12 cellular contexts compared by ENCODE assay signal in genomic region chrX:47247206-47247998, GRCh38. TPM values are rescaled to one million over a fixed set of nuclear protein-coding genes. Genes with fewer than 3 reads are reported as not detected.
DNase-seq lines count a peak whose midpoint lies in the region; ATAC-seq, FAIRE-seq and TF ChIP-seq lines count a peak whose summit lies in the region.
"Had no signal": no experiment of that assay in that cellular context is flagged by ENCODE, and none has a peak within 500 bp of the region (broad histone marks: within the 10 kb centered on the region; RNA-seq: fewer than 3 reads in every experiment).

No MANE protein-coding gene starts in this region.

- SMC1A ChIA-PET in GM12878 (lab: Charles Lee; ENCODE audit: uncharacterized antibody, unreplicated experiment): no interaction called here

- peaks cover 10% of the 10 kb centered on the region for H3K4me1 Mint-ChIP-seq in activated CD4-positive, alpha-beta T cell treated with anti-CD3 and anti-CD28 coated beads, Interleukin-2, amount 10 ng/mL, durations not matched to agents 24 days and 14 days
- no peaks in the 10 kb centered on the region for H3K4me1 Mint-ChIP-seq in IgD-negative memory B cell

- intact Hi-C loops in activated CD4-positive, alpha-beta T cell treated with anti-CD3 and anti-CD28 coated beads, Interleukin-2, amount 10 ng/mL, durations not matched to agents 24 days and 14 days (cut with micrococcal nuclease): no loop called here
- intact Hi-C loops in GM12878 (cut with micrococcal nuclease; ENCODE audit: unreplicated experiment): no loop called here

- WGBS in GM12878 (ENCODE audit: insufficient coverage, insufficient replicate concordance, low lambda C conversion rate, missing lambda C conversion rate): 67% methylated on average over 20 of the region's 23 CpGs

- no peaks in the 10 kb centered on the region for H3K4me1 ChIP-seq in GM12878 (ENCODE audit: control insufficient read depth, insufficient read depth, low read length)
- peaks cover 4% of the 10 kb centered on the region for H3K4me1 ChIP-seq in osteoblast (ENCODE audit: insufficient read depth, low read length)
- H3K4me1 ChIP-seq in MM.1S (ENCODE audit: low read length): no peaks in the 10 kb centered on the region

- peak overlapping the region; percentile 37 for H3K27ac Mint-ChIP-seq in activated CD4-positive, alpha-beta T cell treated with anti-CD3 and anti-CD28 coated beads, Interleukin-2, amount 10 ng/mL, durations not matched to agents 24 days and 14 days
- H3K27ac Mint-ChIP-seq in IgD-negative memory B cell: peak overlapping the region in 2 of 3 donors; percentile 21 to 35
- H3K27ac Mint-ChIP-seq: HFFc6 had no signal

- H3K9me3 ChIP-seq in GM12878 (replicated peaks; ENCODE audit: control insufficient read depth, insufficient read depth, low read length): no peaks in the 10 kb centered on the region
- no peaks in the 10 kb centered on the region for H3K9me3 ChIP-seq in osteoblast (ENCODE audit: low read depth, low read length)
- H3K9me3 ChIP-seq in MM.1S (replicated peaks; ENCODE audit: insufficient read depth, low read length): no peaks in the 10 kb centered on the region

- no peak; the same call in none of the 3 replicates for ATAC-seq in GM12878

- H2AFZ ChIP-seq in GM12878 (ENCODE audit: control insufficient read depth, low read depth, low read length) (no peak overlapping the region), osteoblast (ENCODE audit: low read length) (no peak overlapping the region), MM.1S (ENCODE audit: low read length) (no peak overlapping the region)

- BruUV-seq in GM12878 (replicated peaks; lab: Mats Ljungman, UMichigan): no TSS peak

- no peaks in the 10 kb centered on the region for H3F3A ChIP-seq in MM.1S (ENCODE audit: insufficient read depth, low read length)

- RAD21 ChIA-PET in GM12878 (lab: Charles Lee; ENCODE audit: unreplicated experiment): no interaction called here

- H3K36me3 ChIP-seq in GM12878 (ENCODE audit: control insufficient read depth in 2 of 2, insufficient read depth in 2 of 2, low read length in 1 of 2) (peaks cover 0 to 1% of the 10 kb centered on the region in 2 experiments; a peak in 2 of 4 replicates), osteoblast (ENCODE audit: insufficient read depth, low read length) (peaks cover 23% of the 10 kb centered on the region), MM.1S (replicated peaks; ENCODE audit: insufficient read depth, low read length) (no peaks in the 10 kb centered on the region)

- H3K27ac ChIP-seq in GM12878 (ENCODE audit: control insufficient read depth, insufficient read depth) (no peak overlapping the region), osteoblast (ENCODE audit: low read depth, low read length) (peak overlapping the region; percentile 18), MM.1S (ENCODE audit: low read length) (no peak overlapping the region)
- H3K27ac ChIP-seq: KMS-11 had no signal

- TF ChIP-seq POLR2A in GM12878 (IDR thresholded peaks at IDR 0.05; ENCODE audit: low read depth, low read length): no peak

- H3K4me2 ChIP-seq in GM12878 (ENCODE audit: control insufficient read depth, insufficient read depth) (no peak overlapping the region), osteoblast (ENCODE audit: insufficient read depth, low read length) (no peak overlapping the region), MM.1S (ENCODE audit: low read depth, low read length) (no peak overlapping the region)
- H3K4me2 ChIP-seq: KMS-11 had no signal

- peaks cover 11% of the 10 kb centered on the region for H3K36me3 Mint-ChIP-seq in activated CD4-positive, alpha-beta T cell treated with anti-CD3 and anti-CD28 coated beads, Interleukin-2, amount 10 ng/mL, durations not matched to agents 24 days and 14 days (ENCODE audit: low read depth)
- peaks cover 9% of the 10 kb centered on the region for H3K36me3 Mint-ChIP-seq in IgD-negative memory B cell

- DNase-seq in activated CD4-positive, alpha-beta T cell treated with anti-CD3 and anti-CD28 coated beads, Interleukin-2, amount 10 ng/mL, durations not matched to agents 24 days and 14 days: no peak
- DNase-seq in activated CD4-positive, alpha-beta T cell treated with anti-CD3 and anti-CD28 coated beads, Interleukin-2, amount 50 U/mL, for 4 hours: no peak
- DNase-seq in GM12878 (ENCODE audit: low read depth, low spot score) (no peak), osteoblast (ENCODE audit: insufficient read length, low spot score, missing footprints) (peak; percentile 87), GF-D8 (lab: John Stamatoyannopoulos, UW) (no peak), foreskin melanocyte (no peak), MM.1S (no peak)
- DNase-seq: ACHN, DMS53, HFFc6 had no signal

- no peaks in the 10 kb centered on the region for H3K27me3 Mint-ChIP-seq in activated CD4-positive, alpha-beta T cell treated with anti-CD3 and anti-CD28 coated beads, Interleukin-2, amount 10 ng/mL, durations not matched to agents 24 days and 14 days
- H3K27me3 Mint-ChIP-seq in IgD-negative memory B cell: no peaks in the 10 kb centered on the region

- no peak overlapping the region for H3K4me3 Mint-ChIP-seq in activated CD4-positive, alpha-beta T cell treated with anti-CD3 and anti-CD28 coated beads, Interleukin-2, amount 10 ng/mL, durations not matched to agents 24 days and 14 days
- no peak overlapping the region for H3K4me3 Mint-ChIP-seq in IgD-negative memory B cell
- H3K4me3 Mint-ChIP-seq: HFFc6 had no signal

- no peak overlapping the region for H3K4me3 ChIP-seq in GM12878
- no peak overlapping the region for H3K4me3 ChIP-seq in osteoblast (ENCODE audit: insufficient read depth, low read length)
- H3K4me3 ChIP-seq in MM.1S (ENCODE audit: low read length): no peak overlapping the region

- no peaks in the 10 kb centered on the region for H3K9me2 ChIP-seq in MM.1S (replicated peaks; ENCODE audit: insufficient read depth, low read length)

- no peak for TF ChIP-seq RAD21 in GM12878 (IDR thresholded peaks at IDR 0.05; ENCODE audit: insufficient read depth, low read depth, low read length)

- no peak for TF ChIP-seq CTCF in GM12878 (IDR thresholded peaks at IDR 0.05 in 2 of 3, conservative IDR thresholded peaks at IDR 0.05 in 1 of 3; ENCODE audit: control insufficient read depth in 2 of 3, extremely low read depth in 1 of 3, insufficient read depth in 1 of 3, low read depth in 3 of 3, low read length in 3 of 3)
- no peak for TF ChIP-seq CTCF in osteoblast (IDR thresholded peaks at IDR 0.05; ENCODE audit: extremely low read depth, low read depth, low read length)
- TF ChIP-seq CTCF in MM.1S (IDR thresholded peaks at IDR 0.05; ENCODE audit: low read length): no peak

- no peaks in the 10 kb centered on the region for H3K9me3 Mint-ChIP-seq in activated CD4-positive, alpha-beta T cell treated with anti-CD3 and anti-CD28 coated beads, Interleukin-2, amount 10 ng/mL, durations not matched to agents 24 days and 14 days
- no peaks in the 10 kb centered on the region for H3K9me3 Mint-ChIP-seq in IgD-negative memory B cell
- H3K9me3 Mint-ChIP-seq: HFFc6 had no signal

- CTCF ChIA-PET in GM12878 (lab: Yijun Ruan, JAX): no interaction called here

- POLR2A ChIA-PET in GM12878 (lab: Charles Lee): no interaction called here

- H3K9ac ChIP-seq in GM12878 (ENCODE audit: control insufficient read depth, insufficient read depth, low read length): no peak overlapping the region
- no peak overlapping the region for H3K9ac ChIP-seq in MM.1S (ENCODE audit: low read length)
- H3K9ac ChIP-seq: KMS-11 had no signal

- no peaks in the 10 kb centered on the region for H4K20me1 ChIP-seq in GM12878 (ENCODE audit: control insufficient read depth, insufficient read depth)
- H4K20me1 ChIP-seq in osteoblast (ENCODE audit: insufficient read depth, low read length): no peaks in the 10 kb centered on the region
- no peaks in the 10 kb centered on the region for H4K20me1 ChIP-seq in MM.1S (ENCODE audit: insufficient read depth, low read length)

- H3K27me3 ChIP-seq in GM12878 (replicated peaks in 1 of 2; ENCODE audit: control insufficient read depth in 2 of 2, insufficient read depth in 2 of 2, low read length in 1 of 2): no peaks in the 10 kb centered on the region
- no peaks in the 10 kb centered on the region for H3K27me3 ChIP-seq in osteoblast (ENCODE audit: insufficient read depth, low read length)
- no peaks in the 10 kb centered on the region for H3K27me3 ChIP-seq in MM.1S (replicated peaks; ENCODE audit: insufficient read depth, low read length)

- no peak for TF ChIP-seq EP300 in GM12878 (IDR thresholded peaks at IDR 0.05; ENCODE audit: borderline replicate concordance in 1 of 2, control insufficient read depth in 1 of 2, low read depth in 2 of 2, low read length in 2 of 2)

- no peak for FAIRE-seq in GM12878 (lab: Jason Lieb, UNC)

- H3K79me2 ChIP-seq in GM12878 (ENCODE audit: control insufficient read depth, insufficient read depth, low read length) (no peaks in the 10 kb centered on the region), osteoblast (ENCODE audit: insufficient read depth, low read length) (no peaks in the 10 kb centered on the region), MM.1S (ENCODE audit: low read length) (no peaks in the 10 kb centered on the region)

- in situ Hi-C loops in GM12878 (cut with MboI): no loop called here

RNA-seq across cellular contexts. Expression of gene USP11, which starts 14.6 kb away (rescaled TPM):
- total RNA-seq in activated CD4-positive, alpha-beta T cell treated with anti-CD3 and anti-CD28 coated beads, Interleukin-2, amount 10 ng/mL, durations not matched to agents 24 days and 14 days: 25.9 and 27.3 TPM in 2 replicates
- polyA plus RNA-seq in IgD-negative memory B cell (68.6 TPM), GM12878 (2011; rRNA removed) (9.1 and 24.7 TPM in 2 replicates), GM12878 (2014; fragmentation: Illumina TruSeq; extraction: Trizol) (19.9 and 21.0 TPM in 2 replicates), GM12878 (2014; fragmentation: Nextera tagmentation; extraction: Ambion mirVana) (1 to 10 TPM; 3.3 to 5.9 TPM), GM12878 (2014; rRNA removed) (21.8 and 25.1 TPM in 2 replicates), GM12878 (2016; fragmentation: Nextera tagmentation; extraction: Ambion mirVana) (10 to 100 TPM; 42.5 to 44.0 TPM)
- total RNA-seq in GM12878 (2013; cell fraction: nucleolus; rRNA removed): 57.1 and 66.4 TPM in 2 replicates
- total RNA-seq in GM12878 (2014; rRNA removed) (15.8 and 20.0 TPM in 2 replicates), GM12878 (2014; rRNA removed; fragmentation: Illumina TruSeq; extraction: Trizol) (13.1 and 14.6 TPM in 2 replicates), GM12878 (2021) (37.5 and 42.3 TPM in 2 replicates), osteoblast (28.2 and 31.8 TPM in 2 replicates)
- 22.8 TPM for polyA plus RNA-seq in GM12878 (2011; ENCODE audit: low read depth)
- 18.6 and 21.9 TPM in 2 replicates for polyA plus RNA-seq in GM12878 (2011; cell fraction: cytosol; rRNA removed)
- 79.1 and 80.0 TPM in 2 replicates for polyA plus RNA-seq in GM12878 (2011; cell fraction: nucleus; rRNA removed)
- polyA plus RNA-seq in GM12878 (2012): 43.0 and 52.9 TPM in 2 replicates
- 50.6 and 62.9 TPM in 2 replicates for polyA minus RNA-seq in GM12878 (2011; rRNA and poly(A)+ RNA removed)
- polyA minus RNA-seq in GM12878 (2011; cell fraction: cytosol; rRNA and poly(A)+ RNA removed): 19.5 and 23.9 TPM in 2 replicates
- polyA minus RNA-seq in GM12878 (2011; cell fraction: nucleus; rRNA and poly(A)+ RNA removed): 31.4 and 64.7 TPM in 2 replicates

RNA-seq across cellular contexts. Expression of gene CDK16, which starts 28.9 kb away (rescaled TPM):
- total RNA-seq in activated CD4-positive, alpha-beta T cell treated with anti-CD3 and anti-CD28 coated beads, Interleukin-2, amount 10 ng/mL, durations not matched to agents 24 days and 14 days: 66.3 and 70.2 TPM in 2 replicates
- 16.8 TPM for polyA plus RNA-seq in IgD-negative memory B cell
- 48.3 and 52.2 TPM in 2 replicates for total RNA-seq in GM12878 (2013; cell fraction: nucleolus; rRNA removed)
- 45.6 and 45.7 TPM in 2 replicates for total RNA-seq in GM12878 (2014; rRNA removed)
- total RNA-seq in GM12878 (2014; rRNA removed; fragmentation: Illumina TruSeq; extraction: Trizol): 32.0 and 32.1 TPM in 2 replicates
- total RNA-seq in GM12878 (2021): 63.5 and 64.5 TPM in 2 replicates
- polyA plus RNA-seq in GM12878 (2011; ENCODE audit: low read depth): 42.8 TPM
- polyA plus RNA-seq in GM12878 (2011; rRNA removed): 36.5 and 75.1 TPM in 2 replicates
- polyA plus RNA-seq in GM12878 (2011; cell fraction: cytosol; rRNA removed): 92.7 and 112 TPM in 2 replicates
- polyA plus RNA-seq in GM12878 (2011; cell fraction: nucleus; rRNA removed): 278 and 292 TPM in 2 replicates
- 54.4 and 59.2 TPM in 2 replicates for polyA plus RNA-seq in GM12878 (2012)
- 41.4 and 50.7 TPM in 2 replicates for polyA plus RNA-seq in GM12878 (2014; fragmentation: Illumina TruSeq; extraction: Trizol)
- 1 to 10 TPM; 2.4 to 4.1 TPM for polyA plus RNA-seq in GM12878 (2014; fragmentation: Nextera tagmentation; extraction: Ambion mirVana)
- 57.1 and 64.1 TPM in 2 replicates for polyA plus RNA-seq in GM12878 (2014; rRNA removed)
- 10 to 100 TPM; 43.7 to 52.7 TPM for polyA plus RNA-seq in GM12878 (2016; fragmentation: Nextera tagmentation; extraction: Ambion mirVana)
- 83.6 and 118 TPM in 2 replicates for polyA minus RNA-seq in GM12878 (2011; rRNA and poly(A)+ RNA removed)
- polyA minus RNA-seq in GM12878 (2011; cell fraction: cytosol; rRNA and poly(A)+ RNA removed): 46.0 and 50.3 TPM in 2 replicates
- polyA minus RNA-seq in GM12878 (2011; cell fraction: nucleus; rRNA and poly(A)+ RNA removed): 40.9 and 54.2 TPM in 2 replicates
- total RNA-seq in osteoblast: 61.2 and 65.4 TPM in 2 replicates

RNA-seq across cellular contexts. Expression of gene UBA1, which starts 53.8 kb away (rescaled TPM):
- 233 and 246 TPM in 2 replicates for total RNA-seq in activated CD4-positive, alpha-beta T cell treated with anti-CD3 and anti-CD28 coated beads, Interleukin-2, amount 10 ng/mL, durations not matched to agents 24 days and 14 days
- 190 TPM for polyA plus RNA-seq in IgD-negative memory B cell
- 132 and 146 TPM in 2 replicates for total RNA-seq in GM12878 (2013; cell fraction: nucleolus; rRNA removed)
- total RNA-seq in GM12878 (2014; rRNA removed): 228 and 255 TPM in 2 replicates
- 60.1 and 64.7 TPM in 2 replicates for total RNA-seq in GM12878 (2014; rRNA removed; fragmentation: Illumina TruSeq; extraction: Trizol)
- 296 and 314 TPM in 2 replicates for total RNA-seq in GM12878 (2021)
- 130 TPM for polyA plus RNA-seq in GM12878 (2011; ENCODE audit: low read depth)
- polyA plus RNA-seq in GM12878 (2011; rRNA removed): 96.5 and 271 TPM in 2 replicates
- 291 and 337 TPM in 2 replicates for polyA plus RNA-seq in GM12878 (2011; cell fraction: cytosol; rRNA removed)
- 336 and 470 TPM in 2 replicates for polyA plus RNA-seq in GM12878 (2011; cell fraction: nucleus; rRNA removed)
- polyA plus RNA-seq in GM12878 (2012): 161 and 179 TPM in 2 replicates
- 121 and 180 TPM in 2 replicates for polyA plus RNA-seq in GM12878 (2014; fragmentation: Illumina TruSeq; extraction: Trizol)
- polyA plus RNA-seq in GM12878 (2014; fragmentation: Nextera tagmentation; extraction: Ambion mirVana): 10 to 100 TPM; 60.4 to 79.9 TPM
- 225 and 247 TPM in 2 replicates for polyA plus RNA-seq in GM12878 (2014; rRNA removed)
- 100 to 1,000 TPM; 208 to 229 TPM for polyA plus RNA-seq in GM12878 (2016; fragmentation: Nextera tagmentation; extraction: Ambion mirVana)
- polyA minus RNA-seq in GM12878 (2011; rRNA and poly(A)+ RNA removed): 354 and 380 TPM in 2 replicates
- polyA minus RNA-seq in GM12878 (2011; cell fraction: cytosol; rRNA and poly(A)+ RNA removed): 111 and 133 TPM in 2 replicates
- 65.5 and 116 TPM in 2 replicates for polyA minus RNA-seq in GM12878 (2011; cell fraction: nucleus; rRNA and poly(A)+ RNA removed)
- 142 and 150 TPM in 2 replicates for total RNA-seq in osteoblast
